22 cellular contexts compared by ENCODE assay signal in the genomic region with DNA sequence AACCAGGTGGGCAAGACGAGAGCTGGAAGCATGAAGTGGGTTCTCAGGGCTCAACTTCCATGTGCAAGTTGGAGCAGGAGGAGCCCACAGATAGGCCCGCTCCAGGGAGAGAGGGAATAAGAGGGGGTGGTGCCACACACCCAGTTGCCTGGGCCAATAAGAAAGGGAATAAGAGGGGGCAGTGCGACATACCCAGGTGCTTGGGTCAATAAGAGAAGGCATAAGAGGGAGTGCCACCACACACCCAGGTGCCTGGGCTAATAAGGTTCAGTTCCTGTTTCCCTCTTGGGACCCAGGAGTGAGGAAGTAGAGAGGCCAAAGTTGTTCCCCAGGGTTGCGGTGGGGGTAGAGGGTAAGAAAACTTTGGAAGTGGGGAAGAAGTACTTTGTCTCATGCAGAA.
"Had no signal": no experiment of that assay in that cellular context is flagged by ENCODE, and none has a peak within 500 bp of the region (broad histone marks: within the 10 kb centered on the region; RNA-seq: fewer than 3 reads in every experiment).

No MANE protein-coding gene starts in this region.

- H3K4me3 ChIP-seq: adrenal gland, breast epithelium, coronary artery, thoracic aorta had no signal

- DNase-seq: activated CD4-positive, alpha-beta T cell treated with anti-CD3 and anti-CD28 coated beads, Interleukin-2, amount 10 ng/mL, durations not matched to agents 7 days and 5 days; activated CD8-positive, alpha-beta memory T cell treated with anti-CD3 and anti-CD28 coated beads, Interleukin-2, amount 50 U/mL, for 4 hours; activated effector memory CD4-positive, alpha-beta T cell treated with anti-CD3 and anti-CD28 coated beads, Interleukin-2, amount 50 U/mL, for 16 hours; activated T-cell treated with anti-CD3 and anti-CD28 coated beads, Interleukin-2, amount 50 U/mL, for 48 hours; adrenal gland; erythroblast; head of caudate nucleus; nucleus accumbens; stimulated activated CD4-positive, alpha-beta T cell treated with anti-CD3 and anti-CD28 coated beads, Interleukin-4, amount 100 ng/mL, for 24 hours; T-helper 9 cell had no signal

- FAIRE-seq: astrocyte, endometrium, frontal cortex, keratinocyte had no signal

- H3K27ac ChIP-seq: adrenal gland, breast epithelium, coronary artery, thoracic aorta had no signal

- H3K4me3 Mint-ChIP-seq: activated CD4-positive, alpha-beta T cell treated with anti-CD3 and anti-CD28 coated beads, Interleukin-2, amount 10 ng/mL, durations not matched to agents 7 days and 5 days; activated naive CD4-positive, alpha-beta T cell treated with anti-CD3 and anti-CD28 coated beads, Interleukin-2, amount 50 U/mL, for 24 hours; natural killer cell treated with Interleukin-12 subunit alpha and Interleukin-12 subunit beta and Interleukin-15 and Interleukin-18, amount 100 ng/mL, for 72 hours; stimulated activated effector memory CD8-positive, alpha-beta T cell treated with anti-CD3 and anti-CD28 coated beads, Interleukin-12 subunit alpha, Interleukin-12 subunit beta, amount 100 ng/mL, for 72 hours had no signal

- H3K27me3 ChIP-seq: adrenal gland, breast epithelium had no signal

- H3K9me3 ChIP-seq: adrenal gland, breast epithelium, thoracic aorta had no signal

- H3K4me1 ChIP-seq: breast epithelium had no signal

- H3K36me3 Mint-ChIP-seq: activated naive CD4-positive, alpha-beta T cell treated with anti-CD3 and anti-CD28 coated beads, Interleukin-2, amount 50 U/mL, for 24 hours; natural killer cell treated with Interleukin-12 subunit alpha and Interleukin-12 subunit beta and Interleukin-15 and Interleukin-18, amount 100 ng/mL, for 72 hours had no signal

- H3K27ac Mint-ChIP-seq: activated naive CD4-positive, alpha-beta T cell treated with anti-CD3 and anti-CD28 coated beads, Interleukin-2, amount 50 U/mL, for 24 hours; stimulated activated effector memory CD8-positive, alpha-beta T cell treated with anti-CD3 and anti-CD28 coated beads, Interleukin-12 subunit alpha, Interleukin-12 subunit beta, amount 100 ng/mL, for 72 hours had no signal

- H3K36me3 ChIP-seq: adrenal gland, breast epithelium, thoracic aorta had no signal

- ATAC-seq: left lobe of liver; natural killer cell treated with Interleukin-12 subunit alpha and Interleukin-12 subunit beta and Interleukin-15 and Interleukin-18, amount 100 ng/mL, for 72 hours; sciatic nerve; stimulated activated effector memory CD8-positive, alpha-beta T cell treated with anti-CD3 and anti-CD28 coated beads, Interleukin-12 subunit alpha, Interleukin-12 subunit beta, amount 100 ng/mL, for 72 hours had no signal

- H3K27me3 Mint-ChIP-seq: activated naive CD4-positive, alpha-beta T cell treated with anti-CD3 and anti-CD28 coated beads, Interleukin-2, amount 50 U/mL, for 24 hours had no signal
